17 cellular contexts compared by ENCODE assay signal in the genomic region with DNA sequence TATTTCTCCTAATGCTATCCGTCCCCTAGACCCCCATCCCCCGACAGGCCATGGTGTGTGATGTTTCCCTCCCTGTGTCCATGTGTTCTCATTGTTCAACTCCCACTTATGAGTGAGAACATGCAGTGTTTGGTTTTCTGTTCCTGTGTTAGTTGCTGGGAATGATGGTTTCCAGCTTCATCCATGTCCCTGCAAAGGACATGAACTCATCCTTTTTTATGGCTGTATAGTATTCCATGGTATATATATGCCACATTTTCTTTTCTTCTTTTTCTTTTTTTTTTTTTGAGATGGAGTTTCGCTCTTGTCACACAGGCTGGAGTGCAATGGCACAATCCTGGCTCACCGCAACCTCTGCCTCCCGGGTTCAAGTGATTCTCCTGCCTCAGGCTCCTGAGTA. TPM values are rescaled to one million over a fixed set of nuclear protein-coding genes. Genes with fewer than 3 reads are reported as not detected.
"Had no signal": no experiment of that assay in that cellular context is flagged by ENCODE, and none has a peak within 500 bp of the region (broad histone marks: within the 10 kb centered on the region; RNA-seq: fewer than 3 reads in every experiment).

No MANE protein-coding gene starts in this region.

RNA-seq across cellular contexts. Expression of a gene that starts 9.2 kb away (rescaled TPM):
- total RNA-seq: activated naive CD4-positive, alpha-beta T cell treated with anti-CD3 and anti-CD28 coated beads for 36 hours; activated naive CD4-positive, alpha-beta T cell treated with anti-CD3 and anti-CD28 coated beads, Interleukin-2, amount 50 U/mL, for 72 hours; activated naive CD8-positive, alpha-beta T cell treated with anti-CD3 and anti-CD28 coated beads for 36 hours; activated naive CD8-positive, alpha-beta T cell treated with anti-CD3 and anti-CD28 coated beads, Interleukin-2, amount 10 ng/mL, durations not matched to agents 7 days and 5 days; activated T-cell treated with anti-CD3 and anti-CD28 coated beads, Interleukin-2, amount 50 U/mL, for 4 hours; activated T-cell treated with anti-CD3 and anti-CD28 coated beads, Interleukin-2, amount 50 U/mL, for 72 hours; activated T-helper 1 cell treated with anti-CD3 and anti-CD28 coated beads, Interleukin-12 subunit alpha, Interleukin-12 subunit beta, Interleukin-2, Interleukin-4 antibody, amounts not matched to agents 30 ng/mL and 10 ng/mL and 1 ng/mL, durations not matched to agents 14 hours and 24 hours and 36 hours; activated T-helper 17 cell treated with anti-CD3 and anti-CD28 coated beads, Interleukin-2, amount 50 U/mL, for 72 hours; activated T-helper 2 cell treated with anti-CD3 and anti-CD28 coated beads, Interferon-gamma antibody, Interleukin-2, Interleukin-4, amounts not matched to agents 10 μg/mL and 5 μg/mL and 100 μg/mL, durations not matched to agents 14 hours and 24 hours and 36 hours; aorta; ascending aorta; astrocyte; bronchial epithelial cell; cardiac muscle cell; cardiac septum; cerebellum; chondrocyte had no signal
- polyA plus RNA-seq: aorta had no signal
